ENCODE assay signal across 37 cellular contexts in genomic region chr2:170056900-170057299, GRCh38.
"Had no signal": no experiment of that assay in that cellular context is flagged by ENCODE, and none has a peak within 500 bp of the region (broad histone marks: within the 10 kb centered on the region; RNA-seq: fewer than 3 reads in every experiment).

No MANE protein-coding gene starts in this region.

- ATAC-seq: activated naive CD4-positive, alpha-beta T cell treated with anti-CD3 and anti-CD28 coated beads, Interleukin-2, amount 50 U/mL, for 72 hours; activated naive CD8-positive, alpha-beta T cell treated with anti-CD3 and anti-CD28 coated beads, Interleukin-2, amount 50 U/mL, for 24 hours; activated T-cell treated with anti-CD3 and anti-CD28 coated beads, Interleukin-2, amount 50 U/mL, for 4 hours; activated T-cell treated with anti-CD3 and anti-CD28 coated beads, Interleukin-2, amount 50 U/mL, for 72 hours; activated T-helper 17 cell treated with anti-CD3 and anti-CD28 coated beads, Interleukin-2, amount 50 U/mL, for 72 hours; body of pancreas had no signal

- H3K27ac Mint-ChIP-seq: activated naive CD4-positive, alpha-beta T cell treated with anti-CD3 and anti-CD28 coated beads for 36 hours; activated naive CD4-positive, alpha-beta T cell treated with anti-CD3 and anti-CD28 coated beads, Interleukin-2, amount 10 ng/mL, durations not matched to agents 7 days and 5 days; activated naive CD4-positive, alpha-beta T cell treated with anti-CD3 and anti-CD28 coated beads, Interleukin-2, amount 50 U/mL, for 24 hours; activated naive CD4-positive, alpha-beta T cell treated with anti-CD3 and anti-CD28 coated beads, Interleukin-2, amount 50 U/mL, for 72 hours; activated naive CD8-positive, alpha-beta T cell; activated naive CD8-positive, alpha-beta T cell treated with anti-CD3 and anti-CD28 coated beads for 36 hours; activated naive CD8-positive, alpha-beta T cell treated with anti-CD3 and anti-CD28 coated beads, Interleukin-2, amount 10 ng/mL, durations not matched to agents 7 days and 5 days; activated naive CD8-positive, alpha-beta T cell treated with anti-CD3 and anti-CD28 coated beads, Interleukin-2, amount 50 U/mL, for 24 hours; activated T-cell treated with anti-CD3 and anti-CD28 coated beads, Interleukin-2, amount 50 U/mL, for 72 hours; activated T-helper 1 cell treated with anti-CD3 and anti-CD28 coated beads, Interleukin-12 subunit alpha, Interleukin-12 subunit beta, Interleukin-2, Interleukin-4 antibody, amounts not matched to agents 30 ng/mL and 10 ng/mL and 1 ng/mL, durations not matched to agents 14 hours and 24 hours and 36 hours; activated T-helper 17 cell treated with anti-CD3 and anti-CD28 coated beads, Interleukin-2, amount 50 U/mL, for 72 hours; activated T-helper 2 cell treated with anti-CD3 and anti-CD28 coated beads, Interferon-gamma antibody, Interleukin-2, Interleukin-4, amounts not matched to agents 10 μg/mL and 5 μg/mL and 100 μg/mL, durations not matched to agents 14 hours and 24 hours and 36 hours; brain had no signal

- H3K27me3 Mint-ChIP-seq: activated naive CD4-positive, alpha-beta T cell treated with anti-CD3 and anti-CD28 coated beads, Interleukin-2, amount 10 ng/mL, durations not matched to agents 7 days and 5 days; activated naive CD4-positive, alpha-beta T cell treated with anti-CD3 and anti-CD28 coated beads, Interleukin-2, amount 50 U/mL, for 24 hours; activated naive CD8-positive, alpha-beta T cell; activated naive CD8-positive, alpha-beta T cell treated with anti-CD3 and anti-CD28 coated beads for 36 hours; activated naive CD8-positive, alpha-beta T cell treated with anti-CD3 and anti-CD28 coated beads, Interleukin-2, amount 10 ng/mL, durations not matched to agents 7 days and 5 days; activated naive CD8-positive, alpha-beta T cell treated with anti-CD3 and anti-CD28 coated beads, Interleukin-2, amount 50 U/mL, for 24 hours; activated T-helper 17 cell treated with anti-CD3 and anti-CD28 coated beads, Interleukin-2, amount 50 U/mL, for 72 hours; brain; central memory CD8-positive, alpha-beta T cell had no signal

- H3K4me1 Mint-ChIP-seq: activated naive CD4-positive, alpha-beta T cell treated with anti-CD3 and anti-CD28 coated beads, Interleukin-2, amount 10 ng/mL, durations not matched to agents 7 days and 5 days; activated naive CD4-positive, alpha-beta T cell treated with anti-CD3 and anti-CD28 coated beads, Interleukin-2, amount 50 U/mL, for 24 hours; activated naive CD8-positive, alpha-beta T cell treated with anti-CD3 and anti-CD28 coated beads, Interleukin-2, amount 10 ng/mL, durations not matched to agents 7 days and 5 days; activated naive CD8-positive, alpha-beta T cell treated with anti-CD3 and anti-CD28 coated beads, Interleukin-2, amount 50 U/mL, for 24 hours; brain; central memory CD8-positive, alpha-beta T cell had no signal

- H3K36me3 ChIP-seq: adrenal gland, breast epithelium had no signal

- H3K4me3 ChIP-seq: adrenal gland, ascending aorta, body of pancreas, breast epithelium, cardiac muscle cell had no signal

- H3K27me3 ChIP-seq: adrenal gland, ascending aorta, body of pancreas, brain microvascular endothelial cell, breast epithelium, cardiac muscle cell had no signal

- FAIRE-seq: bronchial epithelial cell had no signal

- H3K4me3 Mint-ChIP-seq: activated naive CD4-positive, alpha-beta T cell treated with anti-CD3 and anti-CD28 coated beads for 36 hours; activated naive CD4-positive, alpha-beta T cell treated with anti-CD3 and anti-CD28 coated beads, Interleukin-2, amount 10 ng/mL, durations not matched to agents 7 days and 5 days; activated naive CD4-positive, alpha-beta T cell treated with anti-CD3 and anti-CD28 coated beads, Interleukin-2, amount 50 U/mL, for 24 hours; activated naive CD8-positive, alpha-beta T cell; activated naive CD8-positive, alpha-beta T cell treated with anti-CD3 and anti-CD28 coated beads for 36 hours; activated naive CD8-positive, alpha-beta T cell treated with anti-CD3 and anti-CD28 coated beads, Interleukin-2, amount 10 ng/mL, durations not matched to agents 7 days and 5 days; activated naive CD8-positive, alpha-beta T cell treated with anti-CD3 and anti-CD28 coated beads, Interleukin-2, amount 50 U/mL, for 24 hours; activated T-cell treated with anti-CD3 and anti-CD28 coated beads, Interleukin-2, amount 50 U/mL, for 4 hours; activated T-cell treated with anti-CD3 and anti-CD28 coated beads, Interleukin-2, amount 50 U/mL, for 72 hours; activated T-helper 1 cell treated with anti-CD3 and anti-CD28 coated beads, Interleukin-12 subunit alpha, Interleukin-12 subunit beta, Interleukin-2, Interleukin-4 antibody, amounts not matched to agents 30 ng/mL and 10 ng/mL and 1 ng/mL, durations not matched to agents 14 hours and 24 hours and 36 hours; activated T-helper 17 cell treated with anti-CD3 and anti-CD28 coated beads, Interleukin-2, amount 50 U/mL, for 72 hours; brain; central memory CD8-positive, alpha-beta T cell had no signal

- H3K27ac ChIP-seq: adrenal gland, ascending aorta, body of pancreas, brain microvascular endothelial cell, breast epithelium, cardiac muscle cell had no signal

- H3K4me1 ChIP-seq: adrenal gland, ascending aorta, body of pancreas, breast epithelium had no signal

- H3K9me3 ChIP-seq: adrenal gland, ascending aorta, body of pancreas, breast epithelium had no signal

- DNase-seq: activated effector memory CD4-positive, alpha-beta T cell treated with anti-CD3 and anti-CD28 coated beads, Interleukin-2, amount 50 U/mL, for 16 hours; activated effector memory CD4-positive, alpha-beta T cell treated with Interleukin-2 at 50 U/mL for 16 hours; activated gamma-delta T cell; activated gamma-delta T cell treated with Interleukin-2 at 50 U/mL for 16 hours; activated naive CD4-positive, alpha-beta T cell; activated naive CD4-positive, alpha-beta T cell treated with anti-CD3 and anti-CD28 coated beads for 36 hours; activated naive CD4-positive, alpha-beta T cell treated with anti-CD3 and anti-CD28 coated beads, Interleukin-2, amount 10 ng/mL, durations not matched to agents 7 days and 5 days; activated naive CD4-positive, alpha-beta T cell treated with anti-CD3 and anti-CD28 coated beads, Interleukin-2, amount 50 U/mL, for 16 hours; activated naive CD4-positive, alpha-beta T cell treated with Interleukin-2 at 50 U/mL for 16 hours; activated naive CD8-positive, alpha-beta T cell treated with anti-CD3 and anti-CD28 coated beads for 36 hours; activated naive CD8-positive, alpha-beta T cell treated with anti-CD3 and anti-CD28 coated beads, Interleukin-2, amount 10 ng/mL, durations not matched to agents 7 days and 5 days; activated naive CD8-positive, alpha-beta T cell treated with anti-CD3 and anti-CD28 coated beads, Interleukin-2, amount 50 U/mL, for 24 hours; activated T-cell treated with anti-CD3 and anti-CD28 coated beads, Interleukin-2, amount 50 U/mL, for 4 hours; activated T-cell treated with anti-CD3 and anti-CD28 coated beads, Interleukin-2, amount 50 U/mL, for 48 hours; activated T-cell treated with anti-CD3 and anti-CD28 coated beads, Interleukin-2, amount 50 U/mL, for 72 hours; adrenal gland; amniotic stem cell; amygdala; anterior cingulate cortex; aorta; body of pancreas; brain microvascular endothelial cell; caudate nucleus; central memory CD4-positive, alpha-beta T cell; cerebellar nuclear complex had no signal

- H3K9me3 Mint-ChIP-seq: activated naive CD4-positive, alpha-beta T cell treated with anti-CD3 and anti-CD28 coated beads for 36 hours; activated naive CD4-positive, alpha-beta T cell treated with anti-CD3 and anti-CD28 coated beads, Interleukin-2, amount 10 ng/mL, durations not matched to agents 7 days and 5 days; activated naive CD4-positive, alpha-beta T cell treated with anti-CD3 and anti-CD28 coated beads, Interleukin-2, amount 50 U/mL, for 24 hours; activated naive CD4-positive, alpha-beta T cell treated with anti-CD3 and anti-CD28 coated beads, Interleukin-2, amount 50 U/mL, for 72 hours; activated naive CD8-positive, alpha-beta T cell treated with anti-CD3 and anti-CD28 coated beads for 36 hours; activated naive CD8-positive, alpha-beta T cell treated with anti-CD3 and anti-CD28 coated beads, Interleukin-2, amount 10 ng/mL, durations not matched to agents 7 days and 5 days; activated naive CD8-positive, alpha-beta T cell treated with anti-CD3 and anti-CD28 coated beads, Interleukin-2, amount 50 U/mL, for 24 hours; activated T-cell treated with anti-CD3 and anti-CD28 coated beads, Interleukin-2, amount 50 U/mL, for 4 hours; activated T-cell treated with anti-CD3 and anti-CD28 coated beads, Interleukin-2, amount 50 U/mL, for 72 hours; activated T-helper 1 cell treated with anti-CD3 and anti-CD28 coated beads, Interleukin-12 subunit alpha, Interleukin-12 subunit beta, Interleukin-2, Interleukin-4 antibody, amounts not matched to agents 30 ng/mL and 10 ng/mL and 1 ng/mL, durations not matched to agents 14 hours and 24 hours and 36 hours; activated T-helper 17 cell treated with anti-CD3 and anti-CD28 coated beads, Interleukin-2, amount 50 U/mL, for 72 hours; activated T-helper 2 cell treated with anti-CD3 and anti-CD28 coated beads, Interferon-gamma antibody, Interleukin-2, Interleukin-4, amounts not matched to agents 10 μg/mL and 5 μg/mL and 100 μg/mL, durations not matched to agents 14 hours and 24 hours and 36 hours; brain; central memory CD8-positive, alpha-beta T cell had no signal
